In genomic region chr5:180052211-180052818, GRCh38 we compare ENCODE assay signal across 25 cellular contexts. TPM values are rescaled to one million over a fixed set of nuclear protein-coding genes. Genes with fewer than 3 reads are reported as not detected.
A peak's percentile ranks its signal among the peaks of the same experiment; 100 is the strongest.
DNase-seq lines count a peak whose midpoint lies in the region; ATAC-seq and TF ChIP-seq lines count a peak whose summit lies in the region.
"Had no signal": no experiment of that assay in that cellular context is flagged by ENCODE, and none has a peak within 500 bp of the region (broad histone marks: within the 10 kb centered on the region; RNA-seq: fewer than 3 reads in every experiment).

No MANE protein-coding gene starts in this region.

- in situ Hi-C loops in G401 (cut with HindIII; ENCODE audit: low sequenced_read_pairs) = no loop called here

- no peak for TF ChIP-seq CTCF in WERI-Rb-1 (IDR thresholded peaks at IDR 0.05; ENCODE audit: low read depth, low read length)

- intact Hi-C loops in activated CD4-positive, alpha-beta T cell treated with anti-CD3 and anti-CD28 coated beads, Interleukin-2, amount 10 ng/mL, durations not matched to agents 24 days and 14 days (cut with micrococcal nuclease) = no loop called here

- no peaks in the 10 kb centered on the region for H3K9me3 Mint-ChIP-seq in stimulated activated effector memory CD8-positive, alpha-beta T cell treated with anti-CD3 and anti-CD28 coated beads, Interleukin-12 subunit alpha, Interleukin-12 subunit beta, amount 100 ng/mL, for 72 hours
- no peaks in the 10 kb centered on the region for H3K9me3 Mint-ChIP-seq in activated CD4-positive, alpha-beta T cell treated with anti-CD3 and anti-CD28 coated beads, Interleukin-2, amount 10 ng/mL, durations not matched to agents 24 days and 14 days
- H3K9me3 Mint-ChIP-seq: CD8-positive, alpha-beta memory T cell had no signal

- no peaks in the 10 kb centered on the region for H3K36me3 Mint-ChIP-seq in stimulated activated effector memory CD8-positive, alpha-beta T cell treated with anti-CD3 and anti-CD28 coated beads, Interleukin-12 subunit alpha, Interleukin-12 subunit beta, amount 100 ng/mL, for 72 hours
- H3K36me3 Mint-ChIP-seq in activated CD4-positive, alpha-beta T cell treated with anti-CD3 and anti-CD28 coated beads, Interleukin-2, amount 10 ng/mL, durations not matched to agents 24 days and 14 days (ENCODE audit: low read depth) = no peaks in the 10 kb centered on the region

- H3K27ac ChIP-seq in WERI-Rb-1 = peak overlapping the region; percentile 75
- H3K27ac ChIP-seq: A549, C4-2B, PC-9, SJCRH30 had no signal

- peak; percentile 55 for ATAC-seq in stimulated activated effector memory CD8-positive, alpha-beta T cell treated with anti-CD3 and anti-CD28 coated beads, Interleukin-12 subunit alpha, Interleukin-12 subunit beta, amount 100 ng/mL, for 72 hours
- ATAC-seq in GM21825 (IDR thresholded peaks at IDR 0.05; ENCODE audit: unreplicated experiment) = no peak
- ATAC-seq in HG03342 (IDR thresholded peaks at IDR 0.05; ENCODE audit: unreplicated experiment) = no peak
- ATAC-seq: A549, Right ventricle myocardium inferior, SK-N-SH treated with all-trans-retinoic acid at 6 μM for 48 hours had no signal

- no peak overlapping the region for H3K4me3 ChIP-seq in WERI-Rb-1 (ENCODE audit: low read depth, low read length)
- H3K4me3 ChIP-seq: A549, PC-9, SJCRH30 had no signal

- H3K4me1 Mint-ChIP-seq in stimulated activated effector memory CD8-positive, alpha-beta T cell treated with anti-CD3 and anti-CD28 coated beads, Interleukin-12 subunit alpha, Interleukin-12 subunit beta, amount 100 ng/mL, for 72 hours = peaks cover 28% of the 10 kb centered on the region
- H3K4me1 Mint-ChIP-seq in activated CD4-positive, alpha-beta T cell treated with anti-CD3 and anti-CD28 coated beads, Interleukin-2, amount 10 ng/mL, durations not matched to agents 24 days and 14 days = no peaks in the 10 kb centered on the region

- peak; percentile 70 for DNase-seq in G401 (ENCODE audit: low spot score)
- no peak for DNase-seq in WERI-Rb-1
- DNase-seq in cerebellar cortex (ENCODE audit: low spot score) = peak; percentile 58
- no peak for DNase-seq in stimulated activated effector memory CD8-positive, alpha-beta T cell treated with anti-CD3 and anti-CD28 coated beads, Interleukin-12 subunit alpha, Interleukin-12 subunit beta, amount 100 ng/mL, for 72 hours (ENCODE audit: low spot score in 2 of 2)
- no peak for DNase-seq in activated CD4-positive, alpha-beta T cell treated with anti-CD3 and anti-CD28 coated beads, Interleukin-2, amount 10 ng/mL, durations not matched to agents 24 days and 14 days
- DNase-seq: CD8-positive, alpha-beta memory T cell; DMS 273 treated with DMSO at 0.1 percent for 48 hours; DMS79; Karpas-422; NCI-H1092 treated with DMSO at 0.1 percent for 48 hours; NCI-H1436; NCI-H187 treated with DMSO at 0.1 percent for 48 hours; NCI-H2171 treated with DMSO at 0.1 percent for 48 hours; NCI-H524; NCI-H774; NK-92 treated with Interleukin-12 subunit alpha and Interleukin-12 subunit beta, amount 100 ng/mL, for 24 hours; PC-9 had no signal

- H3K27ac Mint-ChIP-seq in stimulated activated effector memory CD8-positive, alpha-beta T cell treated with anti-CD3 and anti-CD28 coated beads, Interleukin-12 subunit alpha, Interleukin-12 subunit beta, amount 100 ng/mL, for 72 hours = no peak overlapping the region
- H3K27ac Mint-ChIP-seq in activated CD4-positive, alpha-beta T cell treated with anti-CD3 and anti-CD28 coated beads, Interleukin-2, amount 10 ng/mL, durations not matched to agents 24 days and 14 days = no peak overlapping the region
- H3K27ac Mint-ChIP-seq: B cell had no signal

- H3K27me3 ChIP-seq in WERI-Rb-1 (ENCODE audit: insufficient read depth, low read depth, severe bottlenecking) = no peaks in the 10 kb centered on the region
- H3K27me3 ChIP-seq: SJCRH30 had no signal

- no peaks in the 10 kb centered on the region for H3K9me3 ChIP-seq in WERI-Rb-1 (ENCODE audit: severe bottlenecking)
- H3K9me3 ChIP-seq: A549, SJCRH30 had no signal

- no peaks in the 10 kb centered on the region for H3K27me3 Mint-ChIP-seq in activated CD4-positive, alpha-beta T cell treated with anti-CD3 and anti-CD28 coated beads, Interleukin-2, amount 10 ng/mL, durations not matched to agents 24 days and 14 days
- H3K27me3 Mint-ChIP-seq: B cell had no signal

- no peaks in the 10 kb centered on the region for H3K36me3 ChIP-seq in WERI-Rb-1
- H3K36me3 ChIP-seq: SJCRH30 had no signal

- no peak overlapping the region for H3K4me3 Mint-ChIP-seq in stimulated activated effector memory CD8-positive, alpha-beta T cell treated with anti-CD3 and anti-CD28 coated beads, Interleukin-12 subunit alpha, Interleukin-12 subunit beta, amount 100 ng/mL, for 72 hours
- H3K4me3 Mint-ChIP-seq in activated CD4-positive, alpha-beta T cell treated with anti-CD3 and anti-CD28 coated beads, Interleukin-2, amount 10 ng/mL, durations not matched to agents 24 days and 14 days = no peak overlapping the region
- H3K4me3 Mint-ChIP-seq: B cell; CD8-positive, alpha-beta memory T cell had no signal

RNA-seq across cellular contexts. Expression of gene RNF130, which starts 19.2 kb away (rescaled TPM):
- total RNA-seq in G401 (2014; rRNA removed; shearing (Covaris generic)) = 54.9 and 67.9 TPM in 2 replicates
- 7.3 and 8.9 TPM in 2 replicates for total RNA-seq in activated CD4-positive, alpha-beta T cell treated with anti-CD3 and anti-CD28 coated beads, Interleukin-2, amount 10 ng/mL, durations not matched to agents 24 days and 14 days

Comparison
In these comparisons a context has a peak if more than half of its experiments do, and no peak if none do; other contexts are left out.
1. DNase-seq: peak in G401 (single experiment) and cerebellar cortex (single experiment); none in WERI-Rb-1 (single experiment), stimulated activated effector memory CD8-positive, alpha-beta T cell treated with anti-CD3 and anti-CD28 coated beads, Interleukin-12 subunit alpha, Interleukin-12 subunit beta, amount 100 ng/mL, for 72 hours (0 of 2) and activated CD4-positive, alpha-beta T cell treated with anti-CD3 and anti-CD28 coated beads, Interleukin-2, amount 10 ng/mL, durations not matched to agents 24 days and 14 days (single experiment).